In genomic region chr6:4313044-4313686, GRCh38 we compare ENCODE assay signal across 8 cellular contexts.
DNase-seq lines count a peak whose midpoint lies in the region; ATAC-seq and TF ChIP-seq lines count a peak whose summit lies in the region.

No MANE protein-coding gene starts in this region.

- peaks cover 5% of the 10 kb centered on the region for H3K4me1 Mint-ChIP-seq in neural crest cell

- H3K9me3 Mint-ChIP-seq in neural crest cell = peaks cover 25% of the 10 kb centered on the region

- H3K27ac Mint-ChIP-seq in neural crest cell (ENCODE audit: unreplicated experiment) = no peak overlapping the region

- no peak for ATAC-seq in HG03457 (IDR thresholded peaks at IDR 0.05; ENCODE audit: unreplicated experiment)

- H3K27me3 Mint-ChIP-seq in neural crest cell (ENCODE audit: low read depth) = no peaks in the 10 kb centered on the region

- peaks cover 25% of the 10 kb centered on the region for H3K36me3 Mint-ChIP-seq in neural crest cell (ENCODE audit: low read depth)

- no peak overlapping the region for H3K4me3 Mint-ChIP-seq in neural crest cell

- DNase-seq in DMS 273 treated with DMSO at 0.1 percent for 48 hours (lab: John Stamatoyannopoulos, UW) (peak; percentile 31), NCI-H2029 treated with DMSO at 0.1 percent for 48 hours (lab: John Stamatoyannopoulos, UW) (peak; percentile 23), dermis blood vessel endothelial cell (peak; percentile 94), neural crest cell (ENCODE audit: low read depth, low spot score) (no peak), NCI-H510A (lab: John Stamatoyannopoulos, UW) (no peak), GM19240 (ENCODE audit: insufficient read length, low spot score) (no peak)
- no peak for DNase-seq in activated CD4-positive, alpha-beta T cell treated with anti-CD3 and anti-CD28 coated beads for 1 hour

- TF ChIP-seq CTCF in neural crest cell (conservative IDR thresholded peaks at IDR 0.05) = peak; percentile 48

Comparison
In these comparisons a context has a peak if more than half of its experiments do, and no peak if none do; other contexts are left out.
1. DNase-seq: peak in DMS 273 treated with DMSO at 0.1 percent for 48 hours (single experiment), NCI-H2029 treated with DMSO at 0.1 percent for 48 hours (single experiment) and dermis blood vessel endothelial cell (single experiment); none in neural crest cell (single experiment), activated CD4-positive, alpha-beta T cell treated with anti-CD3 and anti-CD28 coated beads for 1 hour (single experiment), NCI-H510A (single experiment) and GM19240 (single experiment).